14 cellular contexts compared by ENCODE assay signal in the genomic region with DNA sequence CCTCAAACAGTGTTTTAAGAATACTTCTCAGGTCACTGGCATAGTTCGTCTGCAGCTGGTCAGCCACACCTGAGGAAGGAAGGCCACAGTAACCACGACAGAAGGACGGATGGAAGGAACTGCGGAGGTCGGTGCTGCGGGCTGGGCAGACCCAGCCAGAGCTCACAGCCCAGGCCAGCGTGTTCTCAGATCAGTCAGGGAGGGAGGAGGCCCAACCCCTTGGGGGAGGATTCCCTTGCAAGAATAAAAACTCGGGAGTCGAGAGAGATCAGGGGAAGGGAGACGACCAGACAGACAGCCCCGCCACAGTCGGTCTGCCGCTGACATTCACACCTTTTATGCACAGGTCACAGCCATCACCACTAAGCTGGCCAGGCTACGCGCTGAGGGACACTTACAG. TPM values are rescaled to one million over a fixed set of nuclear protein-coding genes. Genes with fewer than 3 reads are reported as not detected.
DNase-seq lines count a peak whose midpoint lies in the region; ATAC-seq, FAIRE-seq and TF ChIP-seq lines count a peak whose summit lies in the region.
"Had no signal": no experiment of that assay in that cellular context is flagged by ENCODE, and none has a peak within 500 bp of the region (broad histone marks: within the 10 kb centered on the region; RNA-seq: fewer than 3 reads in every experiment).

No MANE protein-coding gene starts in this region.

- H3K9ac ChIP-seq in H1 (replicated peaks in 1 of 4; ENCODE audit: extremely low read depth in 1 of 4, low read depth in 3 of 4, low read length in 3 of 4) = no peak overlapping the region
- H3K9ac ChIP-seq in neural progenitor cell = no peak overlapping the region

- no peak overlapping the region for H3K14ac ChIP-seq in H1 (ENCODE audit: insufficient read length)

- H3K4me3 ChIP-seq in right atrium auricular region (no peak overlapping the region), H1 (ENCODE audit: extremely low read depth in 1 of 4, insufficient read depth in 2 of 4, low read depth in 3 of 4, low read length in 4 of 4) (no peak overlapping the region), neural progenitor cell (no peak overlapping the region)

- H3K56ac ChIP-seq in H1 (replicated peaks; ENCODE audit: insufficient read length, low read depth, low read length) = no peak overlapping the region

- FAIRE-seq in H1 (lab: Jason Lieb, UNC) = no peak

- H3K27ac Mint-ChIP-seq in neural progenitor cell (peak overlapping the region; percentile 81), osteocyte (ENCODE audit: unreplicated experiment) (no peak overlapping the region)
- H3K27ac Mint-ChIP-seq: CD4-positive, CD25-positive, alpha-beta regulatory T cell had no signal

- no peak overlapping the region for H2BK15ac ChIP-seq in H1 (ENCODE audit: low read length)

- H2BK12ac ChIP-seq in H1 (ENCODE audit: low read depth, low read length) = no peak overlapping the region

- H3K27me3 Mint-ChIP-seq in neural progenitor cell (ENCODE audit: insufficient read depth, low read depth) (peaks cover 2% of the 10 kb centered on the region), osteocyte (ENCODE audit: unreplicated experiment) (no peaks in the 10 kb centered on the region)
- H3K27me3 Mint-ChIP-seq: CD4-positive, CD25-positive, alpha-beta regulatory T cell had no signal

- no peak overlapping the region for H2AK5ac ChIP-seq in H1 (ENCODE audit: low read depth, low read length)

- no peak for ATAC-seq in Right ventricle myocardium superior (ENCODE audit: poor library complexity)
- no peak for ATAC-seq in foreskin keratinocyte

- H3K9me3 Mint-ChIP-seq in neural progenitor cell (no peaks in the 10 kb centered on the region), osteocyte (ENCODE audit: unreplicated experiment) (no peaks in the 10 kb centered on the region)
- H3K9me3 Mint-ChIP-seq: CD4-positive, CD25-positive, alpha-beta regulatory T cell had no signal

- no peak overlapping the region for H4K91ac ChIP-seq in H1 (replicated peaks; ENCODE audit: insufficient read length, low read length)

- TF ChIP-seq EP300 in H1 (IDR thresholded peaks at IDR 0.05; ENCODE audit: borderline replicate concordance in 1 of 2, low read depth in 2 of 2, low read length in 2 of 2) = no peak

- no peaks in the 10 kb centered on the region for H3K79me1 ChIP-seq in H1 (ENCODE audit: low read depth, low read length)

- H3K36me3 ChIP-seq in right atrium auricular region (no peaks in the 10 kb centered on the region), H1 (ENCODE audit: control insufficient read depth in 2 of 4, insufficient read depth in 4 of 4, low read length in 3 of 4) (no peaks in the 10 kb centered on the region), neural progenitor cell (no peaks in the 10 kb centered on the region)

- H3K4me1 ChIP-seq in right atrium auricular region (peaks cover 0 to 18% of the 10 kb centered on the region in 2 donors), H1 (replicated peaks in 1 of 4; ENCODE audit: control insufficient read depth in 3 of 4, insufficient read depth in 4 of 4, low read length in 3 of 4) (peaks cover 0 to 10% (median 7%) of the 10 kb centered on the region in 4 experiments; a peak in 5 of 7 replicates), neural progenitor cell (peaks cover 10% of the 10 kb centered on the region), foreskin keratinocyte (no peaks in the 10 kb centered on the region)

- no peak overlapping the region for H3K4ac ChIP-seq in H1 (replicated peaks; ENCODE audit: insufficient read length, low read depth, low read length)

- H3K27me3 ChIP-seq in right atrium auricular region (no peaks in the 10 kb centered on the region), H1 (replicated peaks in 1 of 4; ENCODE audit: control insufficient read depth in 3 of 4, extremely low read depth in 1 of 4, insufficient read depth in 3 of 4, low read length in 3 of 4) (no peaks in the 10 kb centered on the region), neural progenitor cell (no peaks in the 10 kb centered on the region), foreskin keratinocyte (no peaks in the 10 kb centered on the region)

- H3K4me3 Mint-ChIP-seq in neural progenitor cell (no peak overlapping the region), osteocyte (ENCODE audit: unreplicated experiment) (no peak overlapping the region)
- H3K4me3 Mint-ChIP-seq: CD4-positive, CD25-positive, alpha-beta regulatory T cell had no signal

- no peak overlapping the region for H4K5ac ChIP-seq in H1 (ENCODE audit: insufficient read length, low read depth, low read length)

- no peaks in the 10 kb centered on the region for H3F3A ChIP-seq in neural progenitor cell (ENCODE audit: low read depth)

- POLR2A ChIA-PET in H1 (lab: Charles Lee; ENCODE audit: partially characterized antibody) = no interaction called here

- H2AFZ ChIP-seq in H1 (ENCODE audit: low read length) = no peak overlapping the region
- H2AFZ ChIP-seq in neural progenitor cell (replicated peaks) = no peak overlapping the region

- no peak overlapping the region for H3K18ac ChIP-seq in H1 (ENCODE audit: extremely low read depth, low read length)

- H2BK120ac ChIP-seq in H1 (replicated peaks; ENCODE audit: low read depth, low read length) = no peak overlapping the region

- CTCF ChIA-PET in H1 (lab: Charles Lee; ENCODE audit: partially characterized antibody) = interaction anchor here (1.1 kb wide), 1 partner anchor 81 kb away, joined by 3 read pairs; no protein-coding TSS in a partner anchor

- H2BK5ac ChIP-seq in H1 (ENCODE audit: low read depth, low read length) = no peak overlapping the region; the same call in 1 of the 2 replicates

- intact Hi-C loops in Right ventricle myocardium superior (cut with DNase I) = no loop called here

- H3K36me3 Mint-ChIP-seq in neural progenitor cell = no peaks in the 10 kb centered on the region
- no peaks in the 10 kb centered on the region for H3K36me3 Mint-ChIP-seq in osteocyte (ENCODE audit: unreplicated experiment)

- H3K27ac ChIP-seq in right atrium auricular region = no peak overlapping the region
- H3K27ac ChIP-seq in H1 (ENCODE audit: low read depth, low read length) = no peak overlapping the region
- H3K27ac ChIP-seq in neural progenitor cell = no peak overlapping the region
- no peak overlapping the region for H3K27ac ChIP-seq in foreskin keratinocyte
- H3K27ac ChIP-seq: 22Rv1, HL-60 had no signal

- no peak for TF ChIP-seq RAD21 in H1 (IDR thresholded peaks at IDR 0.05 in 1 of 2, conservative IDR thresholded peaks at IDR 0.05 in 1 of 2; ENCODE audit: low read depth in 2 of 2, low read length in 2 of 2)

- 0 out of 2 replicates have a peak overlapping the region, but pooled peaks have one; percentile 2 for H4K8ac ChIP-seq in H1 (ENCODE audit: extremely low read depth, insufficient read depth, low read length)

- H3K9me3 ChIP-seq in right atrium auricular region = no peaks in the 10 kb centered on the region
- no peaks in the 10 kb centered on the region for H3K9me3 ChIP-seq in H1 (ENCODE audit: insufficient read depth in 2 of 2, low read depth in 1 of 2, low read length in 1 of 2)
- H3K9me3 ChIP-seq in neural progenitor cell (ENCODE audit: low read depth) = no peaks in the 10 kb centered on the region

- H2BK20ac ChIP-seq in H1 (ENCODE audit: low read length) = no peak overlapping the region

- TF ChIP-seq CTCF in right atrium auricular region (IDR thresholded peaks at IDR 0.05) = no peak
- TF ChIP-seq CTCF in H1 (IDR thresholded peaks at IDR 0.05; ENCODE audit: control extremely low read depth in 1 of 3, insufficient read depth in 1 of 3, low read depth in 1 of 3, low read length in 3 of 3) = no peak
- no peak for TF ChIP-seq CTCF in neural progenitor cell (IDR thresholded peaks at IDR 0.05)
- TF ChIP-seq CTCF in osteocyte (IDR thresholded peaks at IDR 0.05) = no peak
- no peak for TF ChIP-seq CTCF in foreskin keratinocyte (conservative IDR thresholded peaks at IDR 0.05)

- no peak overlapping the region for H3K23ac ChIP-seq in H1 (ENCODE audit: insufficient read length)

- peaks cover 0 to 1% of the 10 kb centered on the region in 2 experiments for H4K20me1 ChIP-seq in H1 (replicated peaks in 1 of 2; ENCODE audit: control insufficient read depth in 1 of 2, insufficient read depth in 2 of 2, low read length in 2 of 2)
- no peaks in the 10 kb centered on the region for H4K20me1 ChIP-seq in neural progenitor cell (ENCODE audit: low read depth)

- DNase-seq in Right ventricle myocardium superior (peak; percentile 29), right atrium auricular region (ENCODE audit: low spot score) (no peak), H1 (ENCODE audit: low read depth in 1 of 2, low spot score in 2 of 2) (no peak), neural progenitor cell (ENCODE audit: low spot score) (no peak), activated gamma-delta T cell (lab: John Stamatoyannopoulos, UW) (no peak), NCI-H524 treated with DMSO at 0.1 percent for 48 hours (lab: John Stamatoyannopoulos, UW) (no peak), osteocyte (ENCODE audit: extremely low spot score, unreplicated experiment) (no peak), foreskin keratinocyte (no peak)
- DNase-seq: CD4-positive, CD25-positive, alpha-beta regulatory T cell; DMS53; GF-D8; H7 had no signal

- WGBS in H1 (ENCODE audit: extremely low coverage in 1 of 2, insufficient coverage in 1 of 2, insufficient read length in 1 of 2, insufficient replicate concordance in 2 of 2, low coverage in 1 of 2, low lambda C conversion rate in 2 of 2, missing lambda C conversion rate in 1 of 2), 2 experiments = 85% methylated on average over 15 of the region's 15 CpGs; no CpG with 5 or more reads in 1 of the 2 experiments

- H3K23me2 ChIP-seq in H1 (ENCODE audit: low read depth, low read length) = no peaks in the 10 kb centered on the region

- no peak for TF ChIP-seq POLR2A in H1 (IDR thresholded peaks at IDR 0.05; ENCODE audit: control extremely low read depth in 1 of 2, low read depth in 2 of 2, low read length in 2 of 2)

- H3K4me2 ChIP-seq in H1 (ENCODE audit: insufficient read depth in 1 of 2, low read depth in 2 of 2, low read length in 2 of 2) (no peak overlapping the region), neural progenitor cell (no peak overlapping the region)

- H3K4me1 Mint-ChIP-seq in neural progenitor cell = peaks cover 20% of the 10 kb centered on the region
- H3K4me1 Mint-ChIP-seq in osteocyte (ENCODE audit: unreplicated experiment) = peaks cover 6% of the 10 kb centered on the region

- no peaks in the 10 kb centered on the region for H3K79me2 ChIP-seq in H1 (ENCODE audit: control insufficient read depth in 1 of 2, insufficient read depth in 2 of 2, low read length in 2 of 2)
- no peaks in the 10 kb centered on the region for H3K79me2 ChIP-seq in neural progenitor cell (ENCODE audit: low read depth)

RNA-seq across cellular contexts. Expression of gene MXD4, which starts 11.3 kb away (rescaled TPM):
- 31.5 TPM for total RNA-seq in Right ventricle myocardium superior
- total RNA-seq in right atrium auricular region = 10 to 100 TPM; 33.4 to 34.9 TPM
- total RNA-seq in H1 (2021; fragmentation: NEBNext Ultra II Directional; extraction: Animal tissue kit (Norgen Biotek cat#: 25700)) = 20.8 and 24.6 TPM in 2 replicates
- polyA plus RNA-seq in H1 (2011; rRNA removed) = 18.0 and 24.1 TPM in 2 replicates
- 17.9 TPM for polyA plus RNA-seq in H1 (2011; cell fraction: cytosol; rRNA removed)
- polyA plus RNA-seq in H1 (2011; cell fraction: nucleus; rRNA removed) = 40.1 TPM
- polyA plus RNA-seq in H1 (2012, experiment 1 of 2) = 14.9 to 16.5 TPM (median 15.7 TPM) in 4 replicates
- 16.5 TPM for polyA plus RNA-seq in H1 (2012, experiment 2 of 2)
- polyA plus RNA-seq in H1 (2013, experiment 1 of 2) = 13.4 TPM
- 14.2 TPM for polyA plus RNA-seq in H1 (2013, experiment 2 of 2)
- 12.7 and 13.1 TPM in 2 replicates for polyA minus RNA-seq in H1 (2011; rRNA and poly(A)+ RNA removed)
- 13.5 TPM for polyA minus RNA-seq in H1 (2011; cell fraction: cytosol; rRNA and poly(A)+ RNA removed)
- polyA minus RNA-seq in H1 (2011; cell fraction: nucleus; rRNA and poly(A)+ RNA removed) = 15.7 TPM
- total RNA-seq in neural progenitor cell (ENCODE audit: low replicate concordance) = 22.7 and 58.8 TPM in 2 replicates
- 74.9 and 81.5 TPM in 2 replicates for total RNA-seq in osteocyte
- 8.8 and 15.8 TPM in 2 replicates for total RNA-seq in foreskin keratinocyte
- polyA plus RNA-seq in foreskin keratinocyte = 11.1 and 20.0 TPM in 2 replicates

RNA-seq across cellular contexts. Expression of gene HAUS3, which starts 31.3 kb away (rescaled TPM):
- total RNA-seq in Right ventricle myocardium superior (5.7 TPM), right atrium auricular region (1 to 10 TPM; 3.7 to 4.1 TPM), neural progenitor cell (ENCODE audit: low replicate concordance) (24.4 and 25.0 TPM in 2 replicates), osteocyte (10.2 and 11.7 TPM in 2 replicates), foreskin keratinocyte (14.1 and 15.2 TPM in 2 replicates)
- total RNA-seq in H1 (2021; fragmentation: NEBNext Ultra II Directional; extraction: Animal tissue kit (Norgen Biotek cat#: 25700)) = 14.6 and 14.8 TPM in 2 replicates
- polyA plus RNA-seq in H1 (2011; rRNA removed) (3.2 and 5.1 TPM in 2 replicates), foreskin keratinocyte (5.3 and 7.5 TPM in 2 replicates)
- polyA plus RNA-seq in H1 (2011; cell fraction: cytosol; rRNA removed) = 6.5 TPM
- 3.7 TPM for polyA plus RNA-seq in H1 (2011; cell fraction: nucleus; rRNA removed)
- 4.4 to 10.4 TPM (median 5.5 TPM) in 4 replicates for polyA plus RNA-seq in H1 (2012, experiment 1 of 2)
- polyA plus RNA-seq in H1 (2012, experiment 2 of 2) = 1.2 TPM
- polyA plus RNA-seq in H1 (2013, experiment 1 of 2) = 10.3 TPM
- 10.4 TPM for polyA plus RNA-seq in H1 (2013, experiment 2 of 2)
- 1.6 and 2.3 TPM in 2 replicates for polyA minus RNA-seq in H1 (2011; rRNA and poly(A)+ RNA removed)
- 4.0 TPM for polyA minus RNA-seq in H1 (2011; cell fraction: cytosol; rRNA and poly(A)+ RNA removed)
- 5.1 TPM for polyA minus RNA-seq in H1 (2011; cell fraction: nucleus; rRNA and poly(A)+ RNA removed)

RNA-seq across cellular contexts. Expression of gene POLN, which starts 31.3 kb away (rescaled TPM):
- total RNA-seq in Right ventricle myocardium superior (2.3 TPM), right atrium auricular region (1 to 10 TPM; 1.3 to 2.8 TPM), neural progenitor cell (ENCODE audit: low replicate concordance) (1.5 and 1.7 TPM in 2 replicates), osteocyte (3.8 and 4.2 TPM in 2 replicates), foreskin keratinocyte (0.54 and 0.92 TPM in 2 replicates)
- 1.5 and 4.2 TPM in 2 replicates for total RNA-seq in H1 (2021; fragmentation: NEBNext Ultra II Directional; extraction: Animal tissue kit (Norgen Biotek cat#: 25700))
- polyA plus RNA-seq in H1 (2011; rRNA removed) (0.82 and 0.98 TPM in 2 replicates), foreskin keratinocyte (0.18 and 0.23 TPM in 2 replicates)
- polyA plus RNA-seq in H1 (2011; cell fraction: cytosol; rRNA removed) = 1.3 TPM
- 1.5 TPM for polyA plus RNA-seq in H1 (2011; cell fraction: nucleus; rRNA removed)
- polyA plus RNA-seq in H1 (2012, experiment 1 of 2) = 0.94 to 1.2 TPM (median 1.1 TPM) in 4 replicates
- polyA plus RNA-seq in H1 (2012, experiment 2 of 2) = 0.05 TPM
- polyA plus RNA-seq in H1 (2013, experiment 1 of 2) = 1.8 TPM
- polyA plus RNA-seq in H1 (2013, experiment 2 of 2) = 2.3 TPM
- polyA minus RNA-seq in H1 (2011; rRNA and poly(A)+ RNA removed) = 1.3 and 2.1 TPM in 2 replicates
- polyA minus RNA-seq in H1 (2011; cell fraction: cytosol; rRNA and poly(A)+ RNA removed) = not detected
- polyA minus RNA-seq in H1 (2011; cell fraction: nucleus; rRNA and poly(A)+ RNA removed) = 4.2 TPM
